ENCODE assay signal across 31 cellular contexts in genomic region chr3:102909904-102910303, GRCh38.
DNase-seq lines count a peak whose midpoint lies in the region; ATAC-seq and TF ChIP-seq lines count a peak whose summit lies in the region.
"Had no signal": no experiment of that assay in that cellular context is flagged by ENCODE, and none has a peak within 500 bp of the region (broad histone marks: within the 10 kb centered on the region; RNA-seq: fewer than 3 reads in every experiment).

No MANE protein-coding gene starts in this region.

- H3K79me2 ChIP-seq in SK-N-SH (ENCODE audit: insufficient read depth): no peaks in the 10 kb centered on the region
- no peaks in the 10 kb centered on the region for H3K79me2 ChIP-seq in GM23338 (replicated peaks; ENCODE audit: insufficient read depth)

- no peak for TF ChIP-seq RAD21 in SK-N-SH (IDR thresholded peaks at IDR 0.05; ENCODE audit: low read length)

- H3K27ac Mint-ChIP-seq in GM23338: peak overlapping the region; percentile 48; the same call in 1 of the 2 replicates
- H3K27ac Mint-ChIP-seq: B cell; CD14-positive monocyte; CD4-positive, alpha-beta memory T cell; CD4-positive, alpha-beta T cell; CD4-positive, CD25-positive, alpha-beta regulatory T cell; CD8-positive, alpha-beta memory T cell; CD8-positive, alpha-beta T cell had no signal

- intact Hi-C loops in mucosa of descending colon (cut with DNase I, micrococcal nuclease): no loop called here

- CTCF ChIA-PET in SK-N-SH (lab: Yijun Ruan, JAX): no interaction called here

- DNase-seq in SK-N-SH (no peak), GM23338 (ENCODE audit: low spot score) (no peak), mucosa of descending colon (no peak)
- DNase-seq: 8988T; ACHN; AML-193; BE2C; C1 segment of cervical spinal cord; Caco-2; Calu3; CD4-positive, alpha-beta memory T cell; CD4-positive, alpha-beta T cell; CD4-positive, CD25-positive, alpha-beta regulatory T cell; CD8-positive, alpha-beta memory T cell; CD8-positive, alpha-beta T cell; COR-L47; DMS 273 treated with DMSO at 0.1 percent for 48 hours; DMS153; DMS53; DMS79; DMS79 treated with DMSO at 0.1 percent for 48 hours; DND-41; EL had no signal

- no peak overlapping the region for H2AFZ ChIP-seq in SK-N-SH (ENCODE audit: low read depth)
- no peak overlapping the region for H2AFZ ChIP-seq in GM23338

- H3K27me3 ChIP-seq in SK-N-SH (ENCODE audit: insufficient read depth) (no peaks in the 10 kb centered on the region), GM23338 (ENCODE audit: insufficient read depth) (no peaks in the 10 kb centered on the region)
- H3K27me3 ChIP-seq: BE2C; BLaER1; BLaER1 treated with 17β-estradiol and CSF1 and Interleukin-3, amounts not matched to agents 10 nM and 100 nM had no signal

- no peak; a peak in 1 of 4 replicates for TF ChIP-seq EP300 in SK-N-SH (IDR thresholded peaks at IDR 0.05; ENCODE audit: borderline replicate concordance in 1 of 2, low read depth in 1 of 2, low read length in 1 of 2)

- H3K4me1 ChIP-seq in SK-N-SH (ENCODE audit: control insufficient read depth in 1 of 2, insufficient read depth in 2 of 2, low read depth in 1 of 2, low read length in 1 of 2) (peaks cover 0 to 2% of the 10 kb centered on the region in 2 experiments; a peak in 1 of 4 replicates), GM23338 (ENCODE audit: insufficient read depth) (peaks cover 20% of the 10 kb centered on the region), mucosa of descending colon (ENCODE audit: low read depth) (no peaks in the 10 kb centered on the region)
- H3K4me1 ChIP-seq: A549; BLaER1; BLaER1 treated with 17β-estradiol and CSF1 and Interleukin-3, amounts not matched to agents 10 nM and 100 nM; Caco-2 had no signal

- H3K9ac ChIP-seq in SK-N-SH: no peak overlapping the region
- H3K9ac ChIP-seq: BLaER1; BLaER1 treated with 17β-estradiol and CSF1 and Interleukin-3, amounts not matched to agents 10 nM and 100 nM had no signal

- peaks cover 1% of the 10 kb centered on the region for H3K27me3 Mint-ChIP-seq in GM23338 (ENCODE audit: insufficient read depth, low read depth, poor library complexity)
- H3K27me3 Mint-ChIP-seq: B cell; CD4-positive, alpha-beta memory T cell; CD4-positive, alpha-beta T cell; CD4-positive, CD25-positive, alpha-beta regulatory T cell; CD8-positive, alpha-beta memory T cell had no signal

- ATAC-seq in SK-N-SH treated with all-trans-retinoic acid at 6 μM for 48 hours (peak; percentile 52), GM23338 (no peak), mucosa of descending colon (no peak)
- ATAC-seq: A549; CD8-positive, alpha-beta T cell had no signal

- no peaks in the 10 kb centered on the region for H3K9me2 ChIP-seq in SK-N-SH
- no peaks in the 10 kb centered on the region for H3K9me2 ChIP-seq in GM23338 (ENCODE audit: insufficient read depth)

- POLR2A ChIA-PET in SK-N-SH (lab: Yijun Ruan, JAX): no interaction called here

- H3K4me1 Mint-ChIP-seq in GM23338: peaks cover 19% of the 10 kb centered on the region
- H3K4me1 Mint-ChIP-seq: B cell; CD14-positive monocyte; CD4-positive, alpha-beta memory T cell; CD4-positive, CD25-positive, alpha-beta regulatory T cell; CD8-positive, alpha-beta memory T cell had no signal

- WGBS in SK-N-SH (ENCODE audit: low lambda C conversion rate): 5% methylated on average over 1 of the region's 1 CpG

- H4K20me1 ChIP-seq in SK-N-SH (ENCODE audit: insufficient read depth): no peaks in the 10 kb centered on the region
- H4K20me1 ChIP-seq in GM23338 (replicated peaks; ENCODE audit: insufficient read depth): no peaks in the 10 kb centered on the region
- H4K20me1 ChIP-seq: BLaER1; BLaER1 treated with 17β-estradiol and CSF1 and Interleukin-3, amounts not matched to agents 10 nM and 100 nM had no signal

- H3K36me3 ChIP-seq in SK-N-SH (replicated peaks in 1 of 2; ENCODE audit: control insufficient read depth in 1 of 2, insufficient read depth in 2 of 2, low read length in 1 of 2) (no peaks in the 10 kb centered on the region), GM23338 (ENCODE audit: insufficient read depth) (no peaks in the 10 kb centered on the region), mucosa of descending colon (ENCODE audit: low read depth) (no peaks in the 10 kb centered on the region)
- H3K36me3 ChIP-seq: BE2C; BLaER1; BLaER1 treated with 17β-estradiol and CSF1 and Interleukin-3, amounts not matched to agents 10 nM and 100 nM had no signal

- TF ChIP-seq CTCF in SK-N-SH (IDR thresholded peaks at IDR 0.05) (no peak), GM23338 (conservative IDR thresholded peaks at IDR 0.05; ENCODE audit: low read depth in 2 of 2) (no peak), mucosa of descending colon (IDR thresholded peaks at IDR 0.05) (no peak)

- H3K27ac ChIP-seq in SK-N-SH (ENCODE audit: low read depth in 2 of 2, low read length in 1 of 2) (no peak overlapping the region), GM23338 (ENCODE audit: low read depth) (no peak overlapping the region)
- H3K27ac ChIP-seq: 22Rv1; A549; BLaER1; BLaER1 treated with 17β-estradiol and CSF1 and Interleukin-3, amounts not matched to agents 10 nM and 100 nM; C4-2B had no signal

- no peak overlapping the region for H3K4me3 ChIP-seq in SK-N-SH (ENCODE audit: low read depth in 2 of 2, low read length in 1 of 2)
- no peak overlapping the region for H3K4me3 ChIP-seq in GM23338
- no peak overlapping the region for H3K4me3 ChIP-seq in mucosa of descending colon
- H3K4me3 ChIP-seq: A549; BLaER1; BLaER1 treated with 17β-estradiol and CSF1 and Interleukin-3, amounts not matched to agents 10 nM and 100 nM had no signal

- H3K36me3 Mint-ChIP-seq in GM23338 (ENCODE audit: low read depth): no peaks in the 10 kb centered on the region
- H3K36me3 Mint-ChIP-seq: CD14-positive monocyte; CD4-positive, alpha-beta memory T cell; CD4-positive, CD25-positive, alpha-beta regulatory T cell; CD8-positive, alpha-beta memory T cell; CD8-positive, alpha-beta T cell had no signal

- no peaks in the 10 kb centered on the region for H3K9me3 Mint-ChIP-seq in GM23338
- H3K9me3 Mint-ChIP-seq: CD4-positive, alpha-beta T cell had no signal

- H3K9me3 ChIP-seq in SK-N-SH (no peaks in the 10 kb centered on the region), mucosa of descending colon (no peaks in the 10 kb centered on the region)
- H3K9me3 ChIP-seq: A549; BE2C; BLaER1; BLaER1 treated with 17β-estradiol and CSF1 and Interleukin-3, amounts not matched to agents 10 nM and 100 nM; Caco-2 had no signal

- no peak overlapping the region for H3K4me3 Mint-ChIP-seq in GM23338
- H3K4me3 Mint-ChIP-seq: B cell; CD14-positive monocyte; CD4-positive, alpha-beta memory T cell; CD4-positive, alpha-beta T cell; CD4-positive, CD25-positive, alpha-beta regulatory T cell; CD8-positive, alpha-beta memory T cell; CD8-positive, alpha-beta T cell had no signal

- H3F3A ChIP-seq in SK-N-SH (replicated peaks; ENCODE audit: insufficient read depth) (no peaks in the 10 kb centered on the region), GM23338 (replicated peaks; ENCODE audit: low read depth) (no peaks in the 10 kb centered on the region)

- H3K4me2 ChIP-seq in SK-N-SH (no peak overlapping the region), GM23338 (peak overlapping the region; percentile 47; the same call in 1 of the 2 replicates)
- H3K4me2 ChIP-seq: A549; BLaER1; BLaER1 treated with 17β-estradiol and CSF1 and Interleukin-3, amounts not matched to agents 10 nM and 100 nM had no signal

TF ChIP-seq in SK-N-SH treated with all-trans-retinoic acid at 6 μM for 48 hours, 23 proteins besides CTCF, POLR2A, EP300 and RAD21 (continues in another document):
- TF ChIP-seq TOX (CRISPR knock-in tag; IDR thresholded peaks at IDR 0.05; ENCODE audit: borderline replicate concordance): 0 out of 2 replicates have a peak, but pooled peaks have one; percentile 16
- TF ChIP-seq BACH2 (CRISPR knock-in tag; IDR thresholded peaks at IDR 0.05; ENCODE audit: borderline replicate concordance): no peak
- TF ChIP-seq ESRRG (CRISPR knock-in tag; IDR thresholded peaks at IDR 0.05): peak; percentile 86; the same call in 1 of the 2 replicates
- TF ChIP-seq OSR1 (CRISPR knock-in tag; IDR thresholded peaks at IDR 0.05): no peak
- TF ChIP-seq ZFP30 (CRISPR knock-in tag; IDR thresholded peaks at IDR 0.05): no peak
- no peak for TF ChIP-seq ZC3H10 (CRISPR knock-in tag; IDR thresholded peaks at IDR 0.05)
- TF ChIP-seq ZFP3 (CRISPR knock-in tag; IDR thresholded peaks at IDR 0.05): no peak
- TF ChIP-seq SNAI2 (CRISPR knock-in tag; IDR thresholded peaks at IDR 0.05): 0 out of 2 replicates have a peak, but pooled peaks have one; percentile 46
- TF ChIP-seq TCF4 (CRISPR knock-in tag; IDR thresholded peaks at IDR 0.05; ENCODE audit: borderline replicate concordance): peak; percentile 68

TF ChIP-seq in SK-N-SH, 30 proteins besides CTCF, POLR2A, EP300 and RAD21 (continues in another document):
- TF ChIP-seq SMC3 (IDR thresholded peaks at IDR 0.05; ENCODE audit: low read depth, low read length) (no peak), PBX3 (IDR thresholded peaks at IDR 0.05) (no peak)

TF ChIP-seq in GM23338, 12 proteins besides CTCF, POLR2A, EP300 and RAD21 (continues in another document):
- TF ChIP-seq JUNB (IDR thresholded peaks at IDR 0.05; ENCODE audit: unreplicated experiment) (no peak), CREB1 (CRISPR knock-in tag; IDR thresholded peaks at IDR 0.05; ENCODE audit: low read depth) (no peak), ZNF331 (CRISPR knock-in tag; IDR thresholded peaks at IDR 0.05; ENCODE audit: low read depth) (no peak), POLR2AphosphoS5 (IDR thresholded peaks at IDR 0.05; ENCODE audit: low read depth) (no peak), ETS1 (IDR thresholded peaks at IDR 0.05) (no peak)
